18 cellular contexts compared by ENCODE assay signal in genomic region chr17:31458829-31459228, GRCh38.
"Had no signal": no experiment of that assay in that cellular context is flagged by ENCODE, and none has a peak within 500 bp of the region (broad histone marks: within the 10 kb centered on the region; RNA-seq: fewer than 3 reads in every experiment).

No MANE protein-coding gene starts in this region.

- H3K4me1 Mint-ChIP-seq: stimulated activated effector memory CD8-positive, alpha-beta T cell treated with anti-CD3 and anti-CD28 coated beads, Interleukin-12 subunit alpha, Interleukin-12 subunit beta, amount 100 ng/mL, for 72 hours had no signal

- DNase-seq: effector memory CD4-positive, alpha-beta T cell; hippocampal formation; kidney glomerular epithelial cell; nucleus accumbens; pancreas; right cardiac atrium; stimulated activated CD4-positive, alpha-beta T cell treated with anti-CD3 and anti-CD28 coated beads, Interleukin-4, amount 100 ng/mL, for 1 hour; stimulated activated CD8-positive, alpha-beta memory T cell treated with anti-CD3 and anti-CD28 coated beads, Interleukin-4, amount 100 ng/mL, for 48 hours; stimulated activated naive CD8-positive, alpha-beta T cell treated with anti-CD3 and anti-CD28 coated beads, Interleukin-15, Interleukin-2, amounts not matched to agents 100 U/mL and 50 U/mL, for 24 hours; tibial artery; upper lobe of right lung had no signal

- FAIRE-seq: endometrium, frontal cortex, pancreas had no signal

- H3K27ac Mint-ChIP-seq: progenitor cell of endocrine pancreas; stimulated activated effector memory CD8-positive, alpha-beta T cell treated with anti-CD3 and anti-CD28 coated beads, Interleukin-12 subunit alpha, Interleukin-12 subunit beta, amount 100 ng/mL, for 72 hours had no signal

- H3K4me2 ChIP-seq: smooth muscle cell had no signal

- H3K4me3 Mint-ChIP-seq: naive thymus-derived CD8-positive, alpha-beta T cell; stimulated activated effector memory CD8-positive, alpha-beta T cell treated with anti-CD3 and anti-CD28 coated beads, Interleukin-12 subunit alpha, Interleukin-12 subunit beta, amount 100 ng/mL, for 72 hours had no signal

- H3K36me3 ChIP-seq: heart left ventricle, pancreas, tibial artery, upper lobe of right lung had no signal

- H3K27me3 Mint-ChIP-seq: naive thymus-derived CD8-positive, alpha-beta T cell; progenitor cell of endocrine pancreas had no signal

- H3K27ac ChIP-seq: heart left ventricle, pancreas, tibial artery, upper lobe of right lung had no signal

- H3K4me3 ChIP-seq: heart left ventricle, pancreas, smooth muscle cell, tibial artery, upper lobe of right lung had no signal

- H3K27me3 ChIP-seq: heart left ventricle, pancreas, upper lobe of right lung had no signal

- H3K36me3 Mint-ChIP-seq: naive thymus-derived CD8-positive, alpha-beta T cell; stimulated activated effector memory CD8-positive, alpha-beta T cell treated with anti-CD3 and anti-CD28 coated beads, Interleukin-12 subunit alpha, Interleukin-12 subunit beta, amount 100 ng/mL, for 72 hours had no signal

- H3K9me3 Mint-ChIP-seq: naive thymus-derived CD8-positive, alpha-beta T cell; stimulated activated effector memory CD8-positive, alpha-beta T cell treated with anti-CD3 and anti-CD28 coated beads, Interleukin-12 subunit alpha, Interleukin-12 subunit beta, amount 100 ng/mL, for 72 hours had no signal

- H3K4me1 ChIP-seq: pancreas, tibial artery, upper lobe of right lung had no signal

- H3K9me3 ChIP-seq: heart left ventricle, pancreas, tibial artery, upper lobe of right lung had no signal
